In the genomic region with DNA sequence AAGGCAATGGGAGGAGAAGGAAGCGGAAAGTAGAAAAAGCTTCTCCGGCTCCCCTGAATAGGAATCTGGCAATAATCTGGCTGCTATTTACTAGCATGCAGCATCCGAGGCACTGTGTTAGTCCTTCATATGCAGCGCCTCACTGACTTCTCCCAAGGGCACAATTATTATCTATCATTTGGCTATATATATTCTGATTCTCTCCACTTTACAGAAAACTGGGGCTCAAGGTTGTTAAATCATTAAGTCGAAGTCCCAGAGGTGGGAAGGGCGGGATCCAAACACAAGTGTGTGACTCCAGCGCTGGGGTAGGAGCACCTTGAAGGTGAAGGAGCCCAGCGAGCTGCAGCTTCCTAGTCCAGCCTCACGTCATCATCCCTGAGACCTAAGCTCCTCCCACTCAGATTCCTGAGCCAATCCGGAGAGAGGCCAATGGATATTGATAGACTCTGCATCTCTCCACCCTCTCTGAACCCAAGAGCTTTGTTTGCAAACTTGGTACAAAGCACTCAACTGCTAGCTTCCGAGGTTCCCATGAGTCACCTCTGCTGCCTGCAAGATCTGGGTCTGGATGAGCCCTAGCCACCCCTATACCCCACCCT, we compare ENCODE assay signal across 9 cellular contexts. TPM values are rescaled to one million over a fixed set of nuclear protein-coding genes. Genes with fewer than 3 reads are reported as not detected.
DNase-seq lines count a peak whose midpoint lies in the region; ATAC-seq and TF ChIP-seq lines count a peak whose summit lies in the region.
"Had no signal": no experiment of that assay in that cellular context is flagged by ENCODE, and none has a peak within 500 bp of the region (broad histone marks: within the 10 kb centered on the region; RNA-seq: fewer than 3 reads in every experiment).

No MANE protein-coding gene starts in this region.

- no peaks in the 10 kb centered on the region for H3K79me2 ChIP-seq in neural progenitor cell (ENCODE audit: low read depth)

- H3K9ac ChIP-seq in neural progenitor cell = no peak overlapping the region

- no peaks in the 10 kb centered on the region for H3K4me1 ChIP-seq in neural progenitor cell

- H3K27ac ChIP-seq in neural progenitor cell = no peak overlapping the region

- no peaks in the 10 kb centered on the region for H3K27me3 ChIP-seq in neural progenitor cell

- no peaks in the 10 kb centered on the region for H3K36me3 Mint-ChIP-seq in neural progenitor cell
- H3K36me3 Mint-ChIP-seq in activated CD4-positive, alpha-beta memory T cell treated with anti-CD3 and anti-CD28 coated beads, Interleukin-2, amount 10 ng/mL, durations not matched to agents 7 days and 5 days (ENCODE audit: low read depth) = no peaks in the 10 kb centered on the region

- H3K36me3 ChIP-seq in neural progenitor cell = no peaks in the 10 kb centered on the region

- peaks cover 8% of the 10 kb centered on the region for H3K4me1 Mint-ChIP-seq in neural progenitor cell
- no peaks in the 10 kb centered on the region for H3K4me1 Mint-ChIP-seq in activated CD4-positive, alpha-beta memory T cell treated with anti-CD3 and anti-CD28 coated beads, Interleukin-2, amount 10 ng/mL, durations not matched to agents 7 days and 5 days
- H3K4me1 Mint-ChIP-seq: central memory CD8-positive, alpha-beta T cell had no signal

- POLR2A ChIA-PET in activated CD4-positive, alpha-beta memory T cell treated with anti-CD3 and anti-CD28 coated beads, Interleukin-2, amount 10 ng/mL, durations not matched to agents 7 days and 5 days (lab: Charles Lee) = interaction anchor here (1.6 kb wide), 1 partner anchor 16 kb away, joined by 3 read pairs; no protein-coding TSS in a partner anchor

- peak overlapping the region; percentile 72 for H3K4me2 ChIP-seq in neural progenitor cell

- H3K27ac Mint-ChIP-seq in neural progenitor cell = no peak overlapping the region
- no peak overlapping the region for H3K27ac Mint-ChIP-seq in activated CD4-positive, alpha-beta memory T cell treated with anti-CD3 and anti-CD28 coated beads, Interleukin-2, amount 10 ng/mL, durations not matched to agents 7 days and 5 days

- ATAC-seq in GM19463 (IDR thresholded peaks at IDR 0.05; ENCODE audit: unreplicated experiment) (no peak), HG02840 (IDR thresholded peaks at IDR 0.05; ENCODE audit: low FRiP score, unreplicated experiment) (no peak)

- peak overlapping the region; percentile 26 for H3K4me3 ChIP-seq in fibroblast of villous mesenchyme (ENCODE audit: low read depth, low read length)
- H3K4me3 ChIP-seq in neural progenitor cell = peak overlapping the region; percentile 36

- no peaks in the 10 kb centered on the region for H3K9me3 Mint-ChIP-seq in neural progenitor cell
- H3K9me3 Mint-ChIP-seq in activated CD4-positive, alpha-beta memory T cell treated with anti-CD3 and anti-CD28 coated beads, Interleukin-2, amount 10 ng/mL, durations not matched to agents 7 days and 5 days = no peaks in the 10 kb centered on the region
- H3K9me3 Mint-ChIP-seq: central memory CD8-positive, alpha-beta T cell had no signal

- H3K27me3 Mint-ChIP-seq in neural progenitor cell (ENCODE audit: insufficient read depth, low read depth) = peaks cover 2% of the 10 kb centered on the region
- H3K27me3 Mint-ChIP-seq in activated CD4-positive, alpha-beta memory T cell treated with anti-CD3 and anti-CD28 coated beads, Interleukin-2, amount 10 ng/mL, durations not matched to agents 7 days and 5 days = peaks cover 17% of the 10 kb centered on the region
- H3K27me3 Mint-ChIP-seq: central memory CD8-positive, alpha-beta T cell had no signal

- H3K4me3 Mint-ChIP-seq in neural progenitor cell = peak overlapping the region; percentile 67
- no peak overlapping the region for H3K4me3 Mint-ChIP-seq in activated CD4-positive, alpha-beta memory T cell treated with anti-CD3 and anti-CD28 coated beads, Interleukin-2, amount 10 ng/mL, durations not matched to agents 7 days and 5 days
- H3K4me3 Mint-ChIP-seq: central memory CD8-positive, alpha-beta T cell had no signal

- H4K20me1 ChIP-seq in neural progenitor cell (ENCODE audit: low read depth) = no peaks in the 10 kb centered on the region

- TF ChIP-seq CTCF in fibroblast of villous mesenchyme (IDR thresholded peaks at IDR 0.05; ENCODE audit: insufficient read depth, low read depth, low read length) (no peak), neural progenitor cell (IDR thresholded peaks at IDR 0.05) (no peak)

- no peaks in the 10 kb centered on the region for H3K9me3 ChIP-seq in neural progenitor cell (ENCODE audit: low read depth)

- DNase-seq in ELF-1 (ENCODE audit: low read depth, low spot score) (peak; percentile 89), RKO (ENCODE audit: low spot score) (peak; percentile 35), fibroblast of villous mesenchyme (ENCODE audit: low read depth) (peak; percentile 64), neural progenitor cell (ENCODE audit: low spot score) (peak; percentile 71), UCSD-AML1 (lab: John Stamatoyannopoulos, UW; ENCODE audit: unreplicated experiment) (no peak)
- no peak for DNase-seq in activated CD4-positive, alpha-beta memory T cell treated with anti-CD3 and anti-CD28 coated beads, Interleukin-2, amount 10 ng/mL, durations not matched to agents 7 days and 5 days

- peak overlapping the region; percentile 95 for H2AFZ ChIP-seq in neural progenitor cell (replicated peaks)

- CTCF ChIA-PET in activated CD4-positive, alpha-beta memory T cell treated with anti-CD3 and anti-CD28 coated beads, Interleukin-2, amount 10 ng/mL, durations not matched to agents 7 days and 5 days (lab: Charles Lee) = interaction anchor here (0.6 kb wide), 1 partner anchor 14 kb away, joined by 3 read pairs; no protein-coding TSS in a partner anchor

- peaks cover 11% of the 10 kb centered on the region for H3F3A ChIP-seq in neural progenitor cell (ENCODE audit: low read depth)

RNA-seq across cellular contexts. Expression of a gene that starts 16.6 kb away (rescaled TPM):
- total RNA-seq in fibroblast of villous mesenchyme = 13.9 and 26.3 TPM in 2 replicates
- 32.9 and 33.5 TPM in 2 replicates for total RNA-seq in neural progenitor cell (ENCODE audit: low replicate concordance)
- 10 to 100 TPM; 29.5 to 32.0 TPM for total RNA-seq in activated CD4-positive, alpha-beta memory T cell treated with anti-CD3 and anti-CD28 coated beads, Interleukin-2, amount 10 ng/mL, durations not matched to agents 7 days and 5 days

Comparison
In these comparisons a context has a peak if more than half of its experiments do, and no peak if none do; other contexts are left out.
1. DNase-seq: peak in ELF-1 (single experiment), RKO (single experiment), fibroblast of villous mesenchyme (single experiment) and neural progenitor cell (single experiment); none in activated CD4-positive, alpha-beta memory T cell treated with anti-CD3 and anti-CD28 coated beads, Interleukin-2, amount 10 ng/mL, durations not matched to agents 7 days and 5 days (single experiment) and UCSD-AML1 (single experiment).